ENCODE assay signal across 8 cellular contexts in genomic region chr10:3452234-3452633, GRCh38.
A peak's percentile ranks its signal among the peaks of the same experiment; 100 is the strongest.
DNase-seq lines count a peak whose midpoint lies in the region; ATAC-seq and TF ChIP-seq lines count a peak whose summit lies in the region.

No MANE protein-coding gene starts in this region.

- no peaks in the 10 kb centered on the region for H3K9me3 ChIP-seq in stomach

- peaks cover 0 to 21% (median 8%) of the 10 kb centered on the region in 4 donors for H3K4me1 ChIP-seq in stomach

- in situ Hi-C loops in brain microvascular endothelial cell (cut with HindIII; ENCODE audit: low pct_ligation_motif_present, low sequenced_read_pairs): loop anchor here (25.0 kb wide), 1 partner anchor 310 kb away; no protein-coding TSS in a partner anchor

- H3K27ac ChIP-seq in brain microvascular endothelial cell (peak overlapping the region; percentile 84), stomach (peak overlapping the region in 4 of 5 donors; percentile 52 to 83 (median 68))

- TF ChIP-seq CTCF in brain microvascular endothelial cell (IDR thresholded peaks at IDR 0.05; ENCODE audit: low read depth, low read length, missing control alignments) (peak; percentile 71), stomach (IDR thresholded peaks at IDR 0.05) (no peak)

- ATAC-seq in HG03432 (IDR thresholded peaks at IDR 0.05; ENCODE audit: unreplicated experiment): no peak
- no peak for ATAC-seq in GM21447 (IDR thresholded peaks at IDR 0.05; ENCODE audit: unreplicated experiment)

- H3K4me3 ChIP-seq in brain microvascular endothelial cell (ENCODE audit: low read depth, low read length) (no peak overlapping the region), stomach (no peak overlapping the region)

- no peak for TF ChIP-seq EP300 in stomach (IDR thresholded peaks at IDR 0.05)

- no peaks in the 10 kb centered on the region for H3K27me3 ChIP-seq in brain microvascular endothelial cell (replicated peaks)
- H3K27me3 ChIP-seq in stomach: no peaks in the 10 kb centered on the region

- DNase-seq in HCEC 1CT (peak; percentile 99), brain microvascular endothelial cell (peak; percentile 95), iPS-NIHi7 (ENCODE audit: extremely low spot score) (peak; percentile 52), stomach (no peak), DMS79 (lab: John Stamatoyannopoulos, UW) (no peak), NCI-H526 treated with DMSO at 0.1 percent for 48 hours (lab: John Stamatoyannopoulos, UW) (no peak)

- 41 to 48% (median 45%) methylated on average over 3 of the region's 3 CpGs for WGBS in stomach, 5 donors

- no peak for TF ChIP-seq POLR2A in stomach (IDR thresholded peaks at IDR 0.05)

- H3K36me3 ChIP-seq in brain microvascular endothelial cell (replicated peaks): no peaks in the 10 kb centered on the region
- no peaks in the 10 kb centered on the region for H3K36me3 ChIP-seq in stomach

- intact Hi-C loops in stomach (cut with DNase I; ENCODE audit: low total_unique reads): no loop called here

Comparison
In these comparisons a context has a peak if more than half of its experiments do, and no peak if none do; other contexts are left out.
1. DNase-seq: peak in HCEC 1CT (single experiment), brain microvascular endothelial cell (single experiment) and iPS-NIHi7 (single experiment); none in stomach (single experiment), DMS79 (single experiment) and NCI-H526 treated with DMSO at 0.1 percent for 48 hours (single experiment).